Comparison of ENCODE assay signal across 27 cellular contexts in genomic region chr6:747921-748320, GRCh38.
"Had no signal": no experiment of that assay in that cellular context is flagged by ENCODE, and none has a peak within 500 bp of the region (broad histone marks: within the 10 kb centered on the region; RNA-seq: fewer than 3 reads in every experiment).

No MANE protein-coding gene starts in this region.

- H3K4me3 ChIP-seq: ascending aorta, breast epithelium, cardiac muscle cell, esophagus squamous epithelium had no signal

- H3K36me3 ChIP-seq: ascending aorta, breast epithelium, cardiac muscle cell, esophagus squamous epithelium, WERI-Rb-1 had no signal

- FAIRE-seq: colon, endothelial cell of umbilical vein had no signal

- H3K27ac ChIP-seq: ascending aorta, breast epithelium, cardiac muscle cell, epithelial cell of prostate, WERI-Rb-1 had no signal

- H3K4me1 ChIP-seq: ascending aorta, breast epithelium, esophagus squamous epithelium had no signal

- H3K27me3 ChIP-seq: ascending aorta, breast epithelium, cardiac muscle cell, esophagus squamous epithelium had no signal

- H3K9me3 ChIP-seq: ascending aorta, breast epithelium, esophagus squamous epithelium had no signal

- DNase-seq: activated B cell treated with CpG ODN at 0.5 μM for 24 hours; activated CD4-positive, alpha-beta memory T cell treated with anti-CD3 and anti-CD28 coated beads, Interleukin-2, amount 10 ng/mL, durations not matched to agents 7 days and 5 days; activated CD4-positive, alpha-beta T cell treated with anti-CD3 and anti-CD28 coated beads, Interleukin-2, amount 10 ng/mL, durations not matched to agents 7 days and 5 days; activated CD4-positive, alpha-beta T cell treated with anti-CD3 and anti-CD28 coated beads, Interleukin-2, amount 50 U/mL, for 4 hours; activated effector memory CD4-positive, alpha-beta T cell treated with anti-CD3 and anti-CD28 coated beads, Interleukin-2, amount 50 U/mL, for 16 hours; activated naive CD4-positive, alpha-beta T cell treated with anti-CD3 and anti-CD28 coated beads for 36 hours; activated naive CD8-positive, alpha-beta T cell treated with anti-CD3 and anti-CD28 coated beads for 36 hours; activated naive CD8-positive, alpha-beta T cell treated with anti-CD3 and anti-CD28 coated beads, Interleukin-2, amount 50 U/mL, for 24 hours; activated T-cell treated with anti-CD3 and anti-CD28 coated beads, Interleukin-2, amount 50 U/mL, for 1 hour; activated T-cell treated with anti-CD3 and anti-CD28 coated beads, Interleukin-2, amount 50 U/mL, for 48 hours; cortex of kidney; dermis blood vessel endothelial cell; effector CD4-positive, alpha-beta T cell; effector memory CD8-positive, alpha-beta T cell; esophagus squamous epithelium; foreskin melanocyte; head of caudate nucleus; T-helper 1 cell; T-helper 17 cell; T1000; WERI-Rb-1 had no signal
